22 cellular contexts compared by ENCODE assay signal in genomic region chr1:161707503-161707902, GRCh38. TPM values are rescaled to one million over a fixed set of nuclear protein-coding genes. Genes with fewer than 3 reads are reported as not detected.
A peak's percentile ranks its signal among the peaks of the same experiment; 100 is the strongest.
DNase-seq lines count a peak whose midpoint lies in the region; ATAC-seq and TF ChIP-seq lines count a peak whose summit lies in the region.
"Had no signal": no experiment of that assay in that cellular context is flagged by ENCODE, and none has a peak within 500 bp of the region (broad histone marks: within the 10 kb centered on the region; RNA-seq: fewer than 3 reads in every experiment).

No MANE protein-coding gene starts in this region.

- H3K27me3 ChIP-seq in DOHH2 (ENCODE audit: control insufficient read depth, low read length) (no peaks in the 10 kb centered on the region), GM23248 (replicated peaks; ENCODE audit: insufficient read depth) (no peaks in the 10 kb centered on the region)
- H3K27me3 ChIP-seq: right atrium auricular region had no signal

- no peaks in the 10 kb centered on the region for H3K9me3 ChIP-seq in DOHH2 (ENCODE audit: control insufficient read depth, insufficient read depth, low read length)
- H3K9me3 ChIP-seq in GM23248 (ENCODE audit: low read depth) = no peaks in the 10 kb centered on the region
- H3K9me3 ChIP-seq: right atrium auricular region had no signal

- DNase-seq in GM23248 (no peak), epithelial cell of prostate (ENCODE audit: low read depth, low spot score) (no peak), SKM-1 treated with dmso at 0.1 percent for 144 hours (lab: John Stamatoyannopoulos, UW; ENCODE audit: unreplicated experiment) (no peak)
- no peak for DNase-seq in stimulated activated CD8-positive, alpha-beta memory T cell treated with anti-CD3 and anti-CD28 coated beads, Interleukin-4, amount 100 ng/mL, for 48 hours
- DNase-seq: activated CD4-positive, alpha-beta T cell treated with anti-CD3 and anti-CD28 coated beads for 48 hours; activated CD8-positive, alpha-beta memory T cell treated with anti-CD3 and anti-CD28 coated beads, Interleukin-2, amount 50 U/mL, for 4 hours; activated effector memory CD4-positive, alpha-beta T cell treated with Interleukin-2 at 50 U/mL for 16 hours; activated naive CD8-positive, alpha-beta T cell treated with anti-CD3 and anti-CD28 coated beads, Interleukin-2, amount 50 U/mL, for 24 hours; CD4-positive, alpha-beta memory T cell; NCI-H1092; NCI-H2029 treated with DMSO at 0.1 percent for 48 hours; NCI-H446; occipital lobe had no signal

- no peaks in the 10 kb centered on the region for H3K9me2 ChIP-seq in DOHH2 (replicated peaks; ENCODE audit: control insufficient read depth, low read length)
- H3K9me2 ChIP-seq in GM23248 (ENCODE audit: insufficient read depth) = no peaks in the 10 kb centered on the region

- H3K27ac ChIP-seq in DOHH2 (ENCODE audit: low read depth, low read length) (peak overlapping the region; percentile 90), GM23248 (peak overlapping the region; percentile 96), epithelial cell of prostate (peak overlapping the region; percentile 88)
- H3K27ac ChIP-seq: KMS-11 had no signal

- H3K4me1 ChIP-seq in DOHH2 (ENCODE audit: control insufficient read depth, low read length) = peaks cover 74% of the 10 kb centered on the region
- peaks cover 27% of the 10 kb centered on the region for H3K4me1 ChIP-seq in GM23248 (ENCODE audit: insufficient read depth)

- no peak overlapping the region for H3K9ac ChIP-seq in GM23248
- H3K9ac ChIP-seq: KMS-11 had no signal

- TF ChIP-seq CTCF in DOHH2 (IDR thresholded peaks at IDR 0.05; ENCODE audit: low read depth, low read length, poor library complexity, severe bottlenecking) = no peak

- no peak overlapping the region for H2AFZ ChIP-seq in GM23248
- H2AFZ ChIP-seq: GM23338 had no signal

- H3K4me3 ChIP-seq in DOHH2 (ENCODE audit: low read length) (peak overlapping the region; percentile 96), GM23248 (no peak overlapping the region)
- H3K4me3 ChIP-seq: coronary artery, GM23338, lung, right atrium auricular region had no signal

- H3F3A ChIP-seq in DOHH2 (ENCODE audit: control insufficient read depth, insufficient read depth) = peaks cover 50% of the 10 kb centered on the region
- H3F3A ChIP-seq in GM23248 (ENCODE audit: insufficient read depth) = peaks cover 18% of the 10 kb centered on the region

- ATAC-seq in HG03135 (IDR thresholded peaks at IDR 0.05; ENCODE audit: unreplicated experiment) = no peak
- ATAC-seq: GM23338 had no signal

- H3K79me2 ChIP-seq in DOHH2 (ENCODE audit: control insufficient read depth, low read length) (peaks cover 58% of the 10 kb centered on the region), GM23248 (ENCODE audit: insufficient read depth) (no peaks in the 10 kb centered on the region)

- H3K4me2 ChIP-seq in DOHH2 (ENCODE audit: low read length) = peak overlapping the region; percentile 66
- no peak overlapping the region for H3K4me2 ChIP-seq in GM23248 (ENCODE audit: unreplicated experiment)
- H3K4me2 ChIP-seq: GM23338, KMS-11 had no signal

- H3K36me3 ChIP-seq in DOHH2 (ENCODE audit: control insufficient read depth, low read length) = peaks cover 54% of the 10 kb centered on the region
- no peaks in the 10 kb centered on the region for H3K36me3 ChIP-seq in GM23248 (ENCODE audit: low read depth)
- H3K36me3 ChIP-seq: right atrium auricular region had no signal

- H4K20me1 ChIP-seq in DOHH2 (ENCODE audit: control insufficient read depth, insufficient read depth, low read depth, low read length) = peaks cover 6% of the 10 kb centered on the region; the same call in 1 of the 2 replicates
- H4K20me1 ChIP-seq in GM23248 (ENCODE audit: insufficient read depth) = no peaks in the 10 kb centered on the region

- in situ Hi-C loops in GM23248 (cut with MboI) = no loop called here

- WGBS in GM23248 (ENCODE audit: low coverage in 1 of 2, low lambda C conversion rate in 2 of 2, missing lambda C conversion rate in 2 of 2), 2 experiments = 100% methylated on average over 2 of the region's 2 CpGs

RNA-seq across cellular contexts. Expression of gene FCRLA, which starts 0.5 kb away (rescaled TPM):
- total RNA-seq in GM23248 (2014; rRNA removed; shearing (Covaris generic)) = 7.5 and 8.4 TPM in 2 replicates
- 5.3 and 6.8 TPM in 2 replicates for polyA plus RNA-seq in GM23248 (2016; fragmentation: Nextera tagmentation; extraction: Ambion mirVana)
- total RNA-seq: CD4-positive, alpha-beta memory T cell; GM23338; occipital lobe had no signal

RNA-seq across cellular contexts. Expression of gene FCRLB, which starts 13.8 kb away (rescaled TPM):
- 8.3 and 14.5 TPM in 2 replicates for total RNA-seq in GM23248 (2014; rRNA removed; shearing (Covaris generic))
- polyA plus RNA-seq in GM23248 (2016; fragmentation: Nextera tagmentation; extraction: Ambion mirVana) = 9.4 and 10.1 TPM in 2 replicates

RNA-seq across cellular contexts. Expression of gene DUSP12, which starts 42.1 kb away (rescaled TPM):
- total RNA-seq in GM23248 (2014; rRNA removed; shearing (Covaris generic)) = 27.4 and 34.2 TPM in 2 replicates
- 29.9 and 34.9 TPM in 2 replicates for polyA plus RNA-seq in GM23248 (2016; fragmentation: Nextera tagmentation; extraction: Ambion mirVana)

RNA-seq across cellular contexts. Expression of gene FCGR2B, which starts 44.6 kb away (rescaled TPM):
- not detected in 2 replicates for total RNA-seq in GM23248 (2014; rRNA removed; shearing (Covaris generic))
- 0.18 TPM in 1 of 2 replicates, not detected in the other for polyA plus RNA-seq in GM23248 (2016; fragmentation: Nextera tagmentation; extraction: Ambion mirVana)
- total RNA-seq: GM23338, myocyte had no signal
- polyA plus RNA-seq: AG04450, GM23338 had no signal

RNA-seq across cellular contexts. Expression of gene ATF6, which starts 58.6 kb away (rescaled TPM):
- total RNA-seq in GM23248 (2014; rRNA removed; shearing (Covaris generic)) = 19.8 and 21.4 TPM in 2 replicates
- polyA plus RNA-seq in GM23248 (2016; fragmentation: Nextera tagmentation; extraction: Ambion mirVana) = 14.8 TPM in 2 replicates
